Comparison of ENCODE assay signal across 34 cellular contexts in the genomic region with DNA sequence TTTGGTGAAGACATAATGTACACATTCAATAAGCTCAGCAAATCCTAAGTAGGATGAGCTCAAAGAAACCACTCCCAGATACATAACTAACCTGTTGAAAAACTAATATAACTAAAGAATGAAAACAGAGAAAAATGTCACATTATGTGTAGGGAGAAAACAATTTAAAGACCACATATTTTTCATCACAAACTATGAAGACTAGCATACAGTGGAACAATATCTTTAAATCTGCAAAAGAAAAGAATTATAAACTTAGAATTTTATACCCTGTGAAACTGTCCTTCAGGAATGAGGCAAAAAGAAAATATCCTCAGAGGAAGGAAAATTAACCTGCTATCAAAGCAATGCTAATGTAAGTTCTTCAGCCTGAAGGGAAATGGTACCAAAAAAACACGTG.
"Had no signal": no experiment of that assay in that cellular context is flagged by ENCODE, and none has a peak within 500 bp of the region (broad histone marks: within the 10 kb centered on the region; RNA-seq: fewer than 3 reads in every experiment).

No MANE protein-coding gene starts in this region.

- H3K27me3 ChIP-seq: MG63 had no signal

- H3K4me3 ChIP-seq: MG63 had no signal

- DNase-seq: Karpas-422, Kasumi-1, MG63, MM.1S, MV-4-11, NCI-H1048, NCI-H1092, NCI-H1092 treated with DMSO at 0.1 percent for 48 hours, NCI-H1105, NCI-H1105 treated with DMSO at 0.1 percent for 48 hours, NCI-H1417, NCI-H1417 treated with DMSO at 0.1 percent for 48 hours, NCI-H1436, NCI-H1436 treated with DMSO at 0.1 percent for 48 hours, NCI-H146, NCI-H1694, NCI-H1694 treated with DMSO at 0.1 percent for 48 hours, NCI-H187, NCI-H187 treated with DMSO at 0.1 percent for 48 hours, NCI-H1930, NCI-H2029, NCI-H2029 treated with DMSO at 0.1 percent for 48 hours, NCI-H2081, NCI-H2081 treated with DMSO at 0.1 percent for 48 hours, NCI-H2107, NCI-H2171, NCI-H2171 treated with DMSO at 0.1 percent for 48 hours, NCI-H2227 treated with DMSO at 0.1 percent for 48 hours, NCI-H226, NCI-H345, NCI-H446, NCI-H446 treated with DMSO at 0.1 percent for 48 hours, NCI-H510A, NCI-H510A treated with DMSO at 0.1 percent for 48 hours had no signal
